Comparison of ENCODE assay signal across 1 cellular context in genomic region chr6:115363379-115363778, GRCh38.
TF ChIP-seq lines count a peak whose summit lies in the region.

No MANE protein-coding gene starts in this region.

TF ChIP-seq in GM12878, 131 proteins besides CTCF, POLR2A, EP300 and RAD21 (continued from another document):
- TF ChIP-seq ZNF687 (IDR thresholded peaks at IDR 0.05) (no peak), JUNB (IDR thresholded peaks at IDR 0.05) (no peak), SUPT20H (IDR thresholded peaks at IDR 0.05; ENCODE audit: borderline replicate concordance, control insufficient read depth, low read depth, low read length) (no peak), MLLT1 (IDR thresholded peaks at IDR 0.05) (no peak), CHD2 (IDR thresholded peaks at IDR 0.05; ENCODE audit: borderline replicate concordance, low read depth, low read length) (no peak), SMAD5 (IDR thresholded peaks at IDR 0.05; ENCODE audit: low read depth) (no peak), IRF4 (IDR thresholded peaks at IDR 0.05; ENCODE audit: low read depth, low read length) (peak; percentile 75), POLR2AphosphoS2 (IDR thresholded peaks at IDR 0.05; ENCODE audit: low read depth, low read length) (no peak), IKZF1 (conservative IDR thresholded peaks at IDR 0.05) (0 out of 2 replicates have a peak, but pooled peaks have one; percentile 32), SPI1 (IDR thresholded peaks at IDR 0.05; ENCODE audit: borderline replicate concordance, insufficient read depth, low read depth, low read length) (peak; percentile 92), PML (IDR thresholded peaks at IDR 0.05; ENCODE audit: low read length) (no peak), CBFB (IDR thresholded peaks at IDR 0.05; ENCODE audit: low read depth) (no peak), ZNF207 (IDR thresholded peaks at IDR 0.05; ENCODE audit: borderline replicate concordance) (no peak), MYC (IDR thresholded peaks at IDR 0.05; ENCODE audit: insufficient read depth, insufficient read length, insufficient replicate concordance, low read length, severe bottlenecking) (no peak), ELK1 (IDR thresholded peaks at IDR 0.05; ENCODE audit: low read depth, low read length) (no peak), BMI1 (IDR thresholded peaks at IDR 0.05; ENCODE audit: borderline replicate concordance) (no peak), RELB (IDR thresholded peaks at IDR 0.05; ENCODE audit: low read depth) (peak; percentile 18; the same call in 1 of the 2 replicates), USF2 (IDR thresholded peaks at IDR 0.05; ENCODE audit: borderline replicate concordance, low read depth, low read length) (no peak), NBN (IDR thresholded peaks at IDR 0.05) (no peak), ATF7 (IDR thresholded peaks at IDR 0.05; ENCODE audit: low read depth) (no peak), HDGF (IDR thresholded peaks at IDR 0.05) (no peak), HDAC6 (IDR thresholded peaks at IDR 0.05; ENCODE audit: unreplicated experiment) (no peak), ZZZ3 (IDR thresholded peaks at IDR 0.05; ENCODE audit: control insufficient read depth, insufficient read length, low read depth) (no peak), ZNF217 (IDR thresholded peaks at IDR 0.05) (no peak), USF1 (IDR thresholded peaks at IDR 0.05; ENCODE audit: borderline replicate concordance, extremely low read length, insufficient read depth, low read depth, low read length) (no peak), TARDBP (IDR thresholded peaks at IDR 0.05; ENCODE audit: borderline replicate concordance) (no peak), SREBF2 (IDR thresholded peaks at IDR 0.05; ENCODE audit: low read length) (no peak), TCF3 (IDR thresholded peaks at IDR 0.05; ENCODE audit: borderline replicate concordance, insufficient read depth, low read depth, low read length) (no peak), BHLHE40 (IDR thresholded peaks at IDR 0.05; ENCODE audit: borderline replicate concordance in 1 of 2, low read depth in 2 of 2, low read length in 1 of 2) (no peak), PAX5 (IDR thresholded peaks at IDR 0.05; ENCODE audit: borderline replicate concordance, low read depth, low read length) (no peak), NR2C1 (IDR thresholded peaks at IDR 0.05) (no peak), HSF1 (IDR thresholded peaks at IDR 0.05; ENCODE audit: low read depth, low read length) (no peak), NFYA (IDR thresholded peaks at IDR 0.05; ENCODE audit: borderline replicate concordance, low read depth, low read length) (no peak), MTA2 (IDR thresholded peaks at IDR 0.05; ENCODE audit: low read depth) (0 out of 2 replicates have a peak, but pooled peaks have one; percentile 26), DPF2 (IDR thresholded peaks at IDR 0.05) (peak; percentile 55; the same call in 1 of the 2 replicates)
- TF ChIP-seq, protein P1, sequence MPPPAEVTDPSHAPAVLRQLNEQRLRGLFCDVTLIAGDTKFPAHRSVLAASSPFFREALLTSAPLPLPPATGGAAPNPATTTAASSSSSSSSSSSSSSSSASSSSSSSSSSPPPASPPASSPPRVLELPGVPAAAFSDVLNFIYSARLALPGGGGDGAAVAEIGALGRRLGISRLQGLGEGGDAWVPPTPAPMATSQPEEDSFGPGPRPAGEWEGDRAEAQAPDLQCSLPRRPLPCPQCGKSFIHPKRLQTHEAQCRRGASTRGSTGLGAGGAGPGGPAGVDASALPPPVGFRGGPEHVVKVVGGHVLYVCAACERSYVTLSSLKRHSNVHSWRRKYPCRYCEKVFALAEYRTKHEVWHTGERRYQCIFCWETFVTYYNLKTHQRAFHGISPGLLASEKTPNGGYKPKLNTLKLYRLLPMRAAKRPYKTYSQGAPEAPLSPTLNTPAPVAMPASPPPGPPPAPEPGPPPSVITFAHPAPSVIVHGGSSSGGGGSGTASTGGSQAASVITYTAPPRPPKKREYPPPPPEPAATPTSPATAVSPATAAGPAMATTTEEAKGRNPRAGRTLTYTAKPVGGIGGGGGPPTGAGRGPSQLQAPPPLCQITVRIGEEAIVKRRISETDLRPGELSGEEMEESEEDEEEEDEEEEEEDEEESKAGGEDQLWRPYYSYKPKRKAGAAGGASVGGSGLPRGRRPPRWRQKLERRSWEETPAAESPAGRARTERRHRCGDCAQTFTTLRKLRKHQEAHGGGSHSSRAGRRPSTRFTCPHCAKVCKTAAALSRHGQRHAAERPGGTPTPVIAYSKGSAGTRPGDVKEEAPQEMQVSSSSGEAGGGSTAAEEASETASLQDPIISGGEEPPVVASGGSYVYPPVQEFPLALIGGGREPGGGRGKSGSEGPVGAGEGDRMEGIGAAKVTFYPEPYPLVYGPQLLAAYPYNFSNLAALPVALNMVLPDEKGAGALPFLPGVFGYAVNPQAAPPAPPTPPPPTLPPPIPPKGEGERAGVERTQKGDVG (CRISPR knock-in tag; IDR thresholded peaks at IDR 0.05) = no peak
- TF ChIP-seq, protein P2, sequence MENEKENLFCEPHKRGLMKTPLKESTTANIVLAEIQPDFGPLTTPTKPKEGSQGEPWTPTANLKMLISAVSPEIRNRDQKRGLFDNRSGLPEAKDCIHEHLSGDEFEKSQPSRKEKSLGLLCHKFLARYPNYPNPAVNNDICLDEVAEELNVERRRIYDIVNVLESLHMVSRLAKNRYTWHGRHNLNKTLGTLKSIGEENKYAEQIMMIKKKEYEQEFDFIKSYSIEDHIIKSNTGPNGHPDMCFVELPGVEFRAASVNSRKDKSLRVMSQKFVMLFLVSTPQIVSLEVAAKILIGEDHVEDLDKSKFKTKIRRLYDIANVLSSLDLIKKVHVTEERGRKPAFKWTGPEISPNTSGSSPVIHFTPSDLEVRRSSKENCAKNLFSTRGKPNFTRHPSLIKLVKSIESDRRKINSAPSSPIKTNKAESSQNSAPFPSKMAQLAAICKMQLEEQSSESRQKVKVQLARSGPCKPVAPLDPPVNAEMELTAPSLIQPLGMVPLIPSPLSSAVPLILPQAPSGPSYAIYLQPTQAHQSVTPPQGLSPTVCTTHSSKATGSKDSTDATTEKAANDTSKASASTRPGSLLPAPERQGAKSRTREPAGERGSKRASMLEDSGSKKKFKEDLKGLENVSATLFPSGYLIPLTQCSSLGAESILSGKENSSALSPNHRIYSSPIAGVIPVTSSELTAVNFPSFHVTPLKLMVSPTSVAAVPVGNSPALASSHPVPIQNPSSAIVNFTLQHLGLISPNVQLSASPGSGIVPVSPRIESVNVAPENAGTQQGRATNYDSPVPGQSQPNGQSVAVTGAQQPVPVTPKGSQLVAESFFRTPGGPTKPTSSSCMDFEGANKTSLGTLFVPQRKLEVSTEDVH (IDR thresholded peaks at IDR 0.05; ENCODE audit: low read depth, partially characterized antibody) = no peak
- TF ChIP-seq, protein P3, sequence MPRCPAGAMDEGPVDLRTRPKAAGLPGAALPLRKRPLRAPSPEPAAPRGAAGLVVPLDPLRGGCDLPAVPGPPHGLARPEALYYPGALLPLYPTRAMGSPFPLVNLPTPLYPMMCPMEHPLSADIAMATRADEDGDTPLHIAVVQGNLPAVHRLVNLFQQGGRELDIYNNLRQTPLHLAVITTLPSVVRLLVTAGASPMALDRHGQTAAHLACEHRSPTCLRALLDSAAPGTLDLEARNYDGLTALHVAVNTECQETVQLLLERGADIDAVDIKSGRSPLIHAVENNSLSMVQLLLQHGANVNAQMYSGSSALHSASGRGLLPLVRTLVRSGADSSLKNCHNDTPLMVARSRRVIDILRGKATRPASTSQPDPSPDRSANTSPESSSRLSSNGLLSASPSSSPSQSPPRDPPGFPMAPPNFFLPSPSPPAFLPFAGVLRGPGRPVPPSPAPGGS (IDR thresholded peaks at IDR 0.05; ENCODE audit: borderline replicate concordance, insufficient read depth, low read depth, low read length, poor library complexity, severe bottlenecking) = no peak
